26 cellular contexts compared by ENCODE assay signal in genomic region chrX:114095789-114096188, GRCh38.
DNase-seq lines count a peak whose midpoint lies in the region; ATAC-seq, FAIRE-seq and TF ChIP-seq lines count a peak whose summit lies in the region.
"Had no signal": no experiment of that assay in that cellular context is flagged by ENCODE, and none has a peak within 500 bp of the region (broad histone marks: within the 10 kb centered on the region; RNA-seq: fewer than 3 reads in every experiment).

No MANE protein-coding gene starts in this region.

- no peaks in the 10 kb centered on the region for H3K36me3 Mint-ChIP-seq in astrocyte (ENCODE audit: low read depth, unreplicated experiment)
- H3K36me3 Mint-ChIP-seq: CD14-positive monocyte; CD4-positive, alpha-beta memory T cell; CD4-positive, CD25-positive, alpha-beta regulatory T cell; CD8-positive, alpha-beta memory T cell had no signal

- TF ChIP-seq CTCF in HepG2 (CRISPR knock-in tag; IDR thresholded peaks at IDR 0.05) (no peak), right lobe of liver (IDR thresholded peaks at IDR 0.05) (no peak), astrocyte (IDR thresholded peaks at IDR 0.05; ENCODE audit: insufficient read depth, low read depth, low read length) (no peak), H1 (IDR thresholded peaks at IDR 0.05; ENCODE audit: control extremely low read depth in 1 of 3, insufficient read depth in 1 of 3, low read depth in 1 of 3, low read length in 3 of 3) (no peak), heart left ventricle (IDR thresholded peaks at IDR 0.05) (no peak)

- H3K79me2 ChIP-seq in HepG2 (ENCODE audit: insufficient read depth, low read length), result no peaks in the 10 kb centered on the region
- no peaks in the 10 kb centered on the region for H3K79me2 ChIP-seq in astrocyte (ENCODE audit: insufficient read depth, low read length)
- H3K79me2 ChIP-seq in H1 (ENCODE audit: control insufficient read depth in 1 of 2, insufficient read depth in 2 of 2, low read length in 2 of 2), result no peaks in the 10 kb centered on the region

- no peak overlapping the region for H3K14ac ChIP-seq in H1 (ENCODE audit: insufficient read length)

- POLR2A ChIA-PET in HepG2 (lab: Yijun Ruan, JAX), result no interaction called here
- POLR2A ChIA-PET in H1 (lab: Charles Lee; ENCODE audit: partially characterized antibody), result no interaction called here

- no peaks in the 10 kb centered on the region; a peak in 1 of 5 replicates for H3K27me3 ChIP-seq in HepG2 (ENCODE audit: control insufficient read depth in 1 of 2, insufficient read depth in 2 of 2, low read length in 2 of 2)
- no peaks in the 10 kb centered on the region for H3K27me3 ChIP-seq in right lobe of liver
- H3K27me3 ChIP-seq in astrocyte (ENCODE audit: insufficient read depth, low read length), result no peaks in the 10 kb centered on the region
- H3K27me3 ChIP-seq in H1 (replicated peaks in 1 of 4; ENCODE audit: control insufficient read depth in 3 of 4, extremely low read depth in 1 of 4, insufficient read depth in 3 of 4, low read length in 3 of 4), result no peaks in the 10 kb centered on the region
- H3K27me3 ChIP-seq in heart left ventricle, result peaks cover 0 to 5% (median 0%) of the 10 kb centered on the region in 9 donors
- H3K27me3 ChIP-seq: BE2C had no signal

- H3K23ac ChIP-seq in H1 (ENCODE audit: insufficient read length), result no peak overlapping the region

- H2AK5ac ChIP-seq in H1 (ENCODE audit: low read depth, low read length), result no peak overlapping the region

- no peak overlapping the region for H3K4me3 ChIP-seq in HepG2 (replicated peaks in 1 of 3; ENCODE audit: insufficient read depth in 1 of 3, low read depth in 2 of 3, low read length in 3 of 3)
- no peak overlapping the region for H3K4me3 ChIP-seq in right lobe of liver
- H3K4me3 ChIP-seq in astrocyte (ENCODE audit: insufficient read depth, low read depth, low read length), result no peak overlapping the region
- H3K4me3 ChIP-seq in H1 (ENCODE audit: extremely low read depth in 1 of 4, insufficient read depth in 2 of 4, low read depth in 3 of 4, low read length in 4 of 4), result no peak overlapping the region
- H3K4me3 ChIP-seq in heart left ventricle, result no peak overlapping the region
- H3K4me3 ChIP-seq: BLaER1, GM12878 had no signal

- H3K36me3 ChIP-seq in HepG2 (replicated peaks in 1 of 2; ENCODE audit: control insufficient read depth in 1 of 2, insufficient read depth in 2 of 2, low read length in 2 of 2) (no peaks in the 10 kb centered on the region), right lobe of liver (no peaks in the 10 kb centered on the region), astrocyte (ENCODE audit: insufficient read depth, low read length) (no peaks in the 10 kb centered on the region), H1 (ENCODE audit: control insufficient read depth in 2 of 4, insufficient read depth in 4 of 4, low read length in 3 of 4) (no peaks in the 10 kb centered on the region), heart left ventricle (no peaks in the 10 kb centered on the region)
- H3K36me3 ChIP-seq: BE2C, BLaER1 had no signal

- H3K27ac Mint-ChIP-seq in astrocyte (ENCODE audit: unreplicated experiment), result no peak overlapping the region
- H3K27ac Mint-ChIP-seq: CD14-positive monocyte; CD4-positive, alpha-beta memory T cell; CD4-positive, CD25-positive, alpha-beta regulatory T cell; CD8-positive, alpha-beta memory T cell had no signal

- CTCF ChIA-PET in HepG2 (lab: Yijun Ruan, JAX; ENCODE audit: low intra/inter-chr PET ratio, low total read pairs), result no interaction called here
- CTCF ChIA-PET in H1 (lab: Charles Lee; ENCODE audit: partially characterized antibody), result no interaction called here

- H3K9ac ChIP-seq in HepG2 (ENCODE audit: insufficient read depth, low read depth, low read length) (no peak overlapping the region), astrocyte (ENCODE audit: low read length) (no peak overlapping the region), H1 (replicated peaks in 1 of 4; ENCODE audit: extremely low read depth in 1 of 4, low read depth in 3 of 4, low read length in 3 of 4) (no peak overlapping the region)
- H3K9ac ChIP-seq: BLaER1 had no signal

- 0% methylated on average over 1 of the region's 3 CpGs for WGBS in HepG2 (ENCODE audit: low lambda C conversion rate)
- WGBS in right lobe of liver (ENCODE audit: insufficient coverage, low coverage, low lambda C conversion rate, missing lambda C conversion rate), result 40% methylated on average over 3 of the region's 3 CpGs
- WGBS in H1 (ENCODE audit: extremely low coverage in 1 of 2, insufficient coverage in 1 of 2, insufficient read length in 1 of 2, insufficient replicate concordance in 2 of 2, low coverage in 1 of 2, low lambda C conversion rate in 2 of 2, missing lambda C conversion rate in 1 of 2), 2 experiments, result 100% methylated on average over 3 of the region's 3 CpGs; no CpG with 5 or more reads in 1 of the 2 experiments
- WGBS in heart left ventricle, 4 donors, result 69 to 74% (median 73%) methylated on average over 3 of the region's 3 CpGs

- no peaks in the 10 kb centered on the region for H3K9me3 ChIP-seq in HepG2 (ENCODE audit: low read length)
- peaks cover 0 to 4% (median 0%) of the 10 kb centered on the region in 4 donors for H3K9me3 ChIP-seq in right lobe of liver
- H3K9me3 ChIP-seq in astrocyte (ENCODE audit: insufficient read depth, low read depth, low read length), result no peaks in the 10 kb centered on the region
- H3K9me3 ChIP-seq in H1 (ENCODE audit: insufficient read depth in 2 of 2, low read depth in 1 of 2, low read length in 1 of 2), result no peaks in the 10 kb centered on the region
- H3K9me3 ChIP-seq in heart left ventricle, result peaks cover 0 to 7% (median 0%) of the 10 kb centered on the region in 12 donors
- H3K9me3 ChIP-seq: BE2C had no signal

- H3K27ac ChIP-seq in HepG2 (ENCODE audit: extremely low read length, insufficient read depth, low read length) (no peak overlapping the region), right lobe of liver (no peak overlapping the region), astrocyte (ENCODE audit: low read depth, low read length) (no peak overlapping the region), H1 (ENCODE audit: low read depth, low read length) (no peak overlapping the region), heart left ventricle (no peak overlapping the region)
- H3K27ac ChIP-seq: 22Rv1, BLaER1 had no signal

- TF ChIP-seq POLR2A in HepG2 (IDR thresholded peaks at IDR 0.05; ENCODE audit: insufficient read depth in 1 of 2, low read depth in 2 of 2, low read length in 2 of 2), result no peak
- no peak for TF ChIP-seq POLR2A in right lobe of liver (IDR thresholded peaks at IDR 0.05)
- TF ChIP-seq POLR2A in H1 (IDR thresholded peaks at IDR 0.05; ENCODE audit: control extremely low read depth in 1 of 2, low read depth in 2 of 2, low read length in 2 of 2), result no peak
- TF ChIP-seq POLR2A in heart left ventricle (IDR thresholded peaks at IDR 0.05), result no peak

- H4K8ac ChIP-seq in H1 (ENCODE audit: extremely low read depth, insufficient read depth, low read length), result no peak overlapping the region

- no peaks in the 10 kb centered on the region for H3K79me1 ChIP-seq in H1 (ENCODE audit: low read depth, low read length)

- H3K56ac ChIP-seq in H1 (replicated peaks; ENCODE audit: insufficient read length, low read depth, low read length), result no peak overlapping the region

- H3K4ac ChIP-seq in H1 (replicated peaks; ENCODE audit: insufficient read length, low read depth, low read length), result no peak overlapping the region

- no peak overlapping the region for H2AFZ ChIP-seq in HepG2 (ENCODE audit: low read length)
- H2AFZ ChIP-seq in astrocyte (ENCODE audit: low read depth, low read length), result no peak overlapping the region
- no peak overlapping the region for H2AFZ ChIP-seq in H1 (ENCODE audit: low read length)

- H3K4me1 ChIP-seq in HepG2 (ENCODE audit: insufficient read depth, low read length) (no peaks in the 10 kb centered on the region), right lobe of liver (no peaks in the 10 kb centered on the region), astrocyte (ENCODE audit: insufficient read depth, low read length) (no peaks in the 10 kb centered on the region), H1 (replicated peaks in 1 of 4; ENCODE audit: control insufficient read depth in 3 of 4, insufficient read depth in 4 of 4, low read length in 3 of 4) (no peaks in the 10 kb centered on the region), heart left ventricle (no peaks in the 10 kb centered on the region)
- H3K4me1 ChIP-seq: BE2C, BLaER1 had no signal

- H4K91ac ChIP-seq in H1 (replicated peaks; ENCODE audit: insufficient read length, low read length), result no peak overlapping the region

- TF ChIP-seq EP300 in HepG2 (IDR thresholded peaks at IDR 0.05; ENCODE audit: low read depth in 2 of 2, low read length in 2 of 2), result no peak
- TF ChIP-seq EP300 in HepG2 (CRISPR knock-in tag; IDR thresholded peaks at IDR 0.05; ENCODE audit: borderline replicate concordance), result no peak
- no peak for TF ChIP-seq EP300 in H1 (IDR thresholded peaks at IDR 0.05; ENCODE audit: borderline replicate concordance in 1 of 2, low read depth in 2 of 2, low read length in 2 of 2)

- H3K4me3 Mint-ChIP-seq in astrocyte (ENCODE audit: unreplicated experiment), result no peak overlapping the region
- H3K4me3 Mint-ChIP-seq: CD14-positive monocyte; CD4-positive, alpha-beta memory T cell; CD4-positive, CD25-positive, alpha-beta regulatory T cell; CD8-positive, alpha-beta memory T cell had no signal

- H2BK20ac ChIP-seq in H1 (ENCODE audit: low read length), result no peak overlapping the region

- DNase-seq in HepG2 (ENCODE audit: low spot score), result no peak
- DNase-seq in right lobe of liver, result no peak
- DNase-seq in astrocyte (ENCODE audit: low read depth), result no peak
- no peak for DNase-seq in H1 (ENCODE audit: low read depth in 1 of 2, low spot score in 2 of 2)
- no peak for DNase-seq in SHP77 treated with DMSO at 0.1 percent for 48 hours (lab: John Stamatoyannopoulos, UW)
- DNase-seq in heart left ventricle, result no peak
- DNase-seq: ACHN; BE2C; C1 segment of cervical spinal cord; CD4-positive, alpha-beta memory T cell; CD4-positive, CD25-positive, alpha-beta regulatory T cell; CD8-positive, alpha-beta memory T cell; COR-L47; DMS 273 treated with DMSO at 0.1 percent for 48 hours; DMS153; DMS53; DMS79; DND-41; EL; GDM1 had no signal

- H2BK5ac ChIP-seq in H1 (ENCODE audit: low read depth, low read length), result no peak overlapping the region

- H2BK15ac ChIP-seq in H1 (ENCODE audit: low read length), result no peak overlapping the region

- H4K20me1 ChIP-seq in HepG2 (ENCODE audit: insufficient read depth, low read length) (no peaks in the 10 kb centered on the region), astrocyte (ENCODE audit: insufficient read depth, low read length) (no peaks in the 10 kb centered on the region), H1 (replicated peaks in 1 of 2; ENCODE audit: control insufficient read depth in 1 of 2, insufficient read depth in 2 of 2, low read length in 2 of 2) (no peaks in the 10 kb centered on the region)
- H4K20me1 ChIP-seq: BLaER1 had no signal

- no peak overlapping the region for H4K5ac ChIP-seq in H1 (ENCODE audit: insufficient read length, low read depth, low read length)

- no peak for ATAC-seq in HepG2
- no peak for ATAC-seq in right lobe of liver
- ATAC-seq in heart left ventricle, result no peak
- ATAC-seq: GM12878 had no signal

- H3K4me2 ChIP-seq in HepG2 (ENCODE audit: low read depth, low read length) (no peak overlapping the region), astrocyte (ENCODE audit: low read length) (no peak overlapping the region), H1 (ENCODE audit: insufficient read depth in 1 of 2, low read depth in 2 of 2, low read length in 2 of 2) (no peak overlapping the region)
- H3K4me2 ChIP-seq: BLaER1 had no signal

- in situ Hi-C loops in HepG2 (cut with HindIII; ENCODE audit: extremely low pct_ligation_motif_present, low pct_unique_long_range_greater_than_20kb), result no loop called here

- TF ChIP-seq RAD21 in HepG2 (CRISPR knock-in tag; IDR thresholded peaks at IDR 0.05) (no peak), H1 (IDR thresholded peaks at IDR 0.05 in 1 of 2, conservative IDR thresholded peaks at IDR 0.05 in 1 of 2; ENCODE audit: low read depth in 2 of 2, low read length in 2 of 2) (no peak)

- no peaks in the 10 kb centered on the region for H3K27me3 Mint-ChIP-seq in astrocyte (ENCODE audit: low read depth, unreplicated experiment)
- H3K27me3 Mint-ChIP-seq: CD4-positive, alpha-beta memory T cell; CD4-positive, CD25-positive, alpha-beta regulatory T cell; CD8-positive, alpha-beta memory T cell had no signal

- H3K18ac ChIP-seq in H1 (ENCODE audit: extremely low read depth, low read length), result no peak overlapping the region

- no peaks in the 10 kb centered on the region for H3K23me2 ChIP-seq in H1 (ENCODE audit: low read depth, low read length)

- H2BK12ac ChIP-seq in H1 (ENCODE audit: low read depth, low read length), result no peak overlapping the region

- no peaks in the 10 kb centered on the region for H3K4me1 Mint-ChIP-seq in astrocyte (ENCODE audit: low read depth, unreplicated experiment)
- H3K4me1 Mint-ChIP-seq: CD14-positive monocyte; CD4-positive, alpha-beta memory T cell; CD4-positive, CD25-positive, alpha-beta regulatory T cell; CD8-positive, alpha-beta memory T cell had no signal

- intact Hi-C loops in HepG2 (cut with micrococcal nuclease; ENCODE audit: unreplicated experiment) (no loop called here), right lobe of liver (cut with DNase I) (no loop called here), heart left ventricle (cut with DNase I) (no loop called here)

- H2BK120ac ChIP-seq in H1 (replicated peaks; ENCODE audit: low read depth, low read length), result no peak overlapping the region

- BruUV-seq in HepG2 (replicated peaks; lab: Mats Ljungman, UMichigan), result no TSS peak

- peaks cover 2% of the 10 kb centered on the region for H3K9me3 Mint-ChIP-seq in astrocyte (ENCODE audit: unreplicated experiment)

- FAIRE-seq in HepG2 (lab: Jason Lieb, UNC), result no peak
- peak; percentile 58 for FAIRE-seq in astrocyte (lab: Jason Lieb, UNC)
- peak; percentile 78 for FAIRE-seq in H1 (lab: Jason Lieb, UNC)
- FAIRE-seq: GM12878, GM12892, GM18507 had no signal
